In genomic region chr7:112453505-112454171, GRCh38 we compare ENCODE assay signal across 10 cellular contexts. TPM values are rescaled to one million over a fixed set of nuclear protein-coding genes. Genes with fewer than 3 reads are reported as not detected.
A peak's percentile ranks its signal among the peaks of the same experiment; 100 is the strongest.
DNase-seq lines count a peak whose midpoint lies in the region; ATAC-seq, FAIRE-seq and TF ChIP-seq lines count a peak whose summit lies in the region.
"Had no signal": no experiment of that assay in that cellular context is flagged by ENCODE, and none has a peak within 500 bp of the region (broad histone marks: within the 10 kb centered on the region; RNA-seq: fewer than 3 reads in every experiment).

No MANE protein-coding gene starts in this region.

- H3K4me3 Mint-ChIP-seq in activated T-cell treated with anti-CD3 and anti-CD28 coated beads, Interleukin-2, amount 50 U/mL, for 4 hours, result peak overlapping the region; percentile 5
- peak overlapping the region; percentile 96 for H3K4me3 Mint-ChIP-seq in astrocyte (ENCODE audit: unreplicated experiment)
- H3K4me3 Mint-ChIP-seq: activated B cell treated with CpG ODN at 0.5 μM for 24 hours, B cell had no signal

- H3K27me3 ChIP-seq in astrocyte (ENCODE audit: insufficient read depth, low read length) (no peaks in the 10 kb centered on the region), keratinocyte (ENCODE audit: control insufficient read depth, extremely low read depth, insufficient read depth, low read length) (no peaks in the 10 kb centered on the region), tibial artery (no peaks in the 10 kb centered on the region)

- H2AFZ ChIP-seq in astrocyte (ENCODE audit: low read depth, low read length), result no peak overlapping the region
- no peak overlapping the region for H2AFZ ChIP-seq in keratinocyte (ENCODE audit: control insufficient read depth, low read length)

- H4K20me1 ChIP-seq in astrocyte (ENCODE audit: insufficient read depth, low read length), result peaks cover 64% of the 10 kb centered on the region
- H4K20me1 ChIP-seq in keratinocyte (ENCODE audit: control insufficient read depth, extremely low read depth, insufficient read depth, low read length), result peaks cover 6% of the 10 kb centered on the region

- no peak for FAIRE-seq in astrocyte (lab: Jason Lieb, UNC)
- no peak for FAIRE-seq in keratinocyte (lab: Jason Lieb, UNC)

- intact Hi-C loops in tibial artery (cut with DNase I; ENCODE audit: low total_unique reads) (loop anchor here (5.0 kb wide), 1 partner anchor 246 kb away; the partner anchor contains the start of genes DOCK4 and ZNF277), mucosa of descending colon (cut with DNase I, micrococcal nuclease) (no loop called here)

- no peaks in the 10 kb centered on the region for H3K9me3 Mint-ChIP-seq in activated T-cell treated with anti-CD3 and anti-CD28 coated beads, Interleukin-2, amount 50 U/mL, for 4 hours
- H3K9me3 Mint-ChIP-seq in astrocyte (ENCODE audit: unreplicated experiment), result no peaks in the 10 kb centered on the region
- H3K9me3 Mint-ChIP-seq: activated B cell treated with CpG ODN at 0.5 μM for 24 hours had no signal

- H3K27me3 Mint-ChIP-seq in activated T-cell treated with anti-CD3 and anti-CD28 coated beads, Interleukin-2, amount 50 U/mL, for 4 hours (ENCODE audit: low read depth), result no peaks in the 10 kb centered on the region
- H3K27me3 Mint-ChIP-seq in astrocyte (ENCODE audit: low read depth, unreplicated experiment), result no peaks in the 10 kb centered on the region
- H3K27me3 Mint-ChIP-seq: activated B cell treated with CpG ODN at 0.5 μM for 24 hours, B cell had no signal

- H3K79me2 ChIP-seq in astrocyte (ENCODE audit: insufficient read depth, low read length) (peaks cover 79% of the 10 kb centered on the region), keratinocyte (ENCODE audit: control insufficient read depth, insufficient read depth, low read length) (peaks cover 66% of the 10 kb centered on the region)

- no peaks in the 10 kb centered on the region for H3K9me1 ChIP-seq in keratinocyte (ENCODE audit: control insufficient read depth, extremely low read depth, insufficient read depth, low read length)

- peaks cover 28% of the 10 kb centered on the region for H3K4me1 ChIP-seq in astrocyte (ENCODE audit: insufficient read depth, low read length)
- peaks cover 21% of the 10 kb centered on the region for H3K4me1 ChIP-seq in keratinocyte (ENCODE audit: control insufficient read depth, extremely low read depth, insufficient read depth, low read length)
- peaks cover 0 to 41% (median 21%) of the 10 kb centered on the region in 4 donors for H3K4me1 ChIP-seq in tibial artery
- H3K4me1 ChIP-seq in mucosa of descending colon (ENCODE audit: low read depth), result peaks cover 28% of the 10 kb centered on the region

- ATAC-seq in activated T-cell treated with anti-CD3 and anti-CD28 coated beads, Interleukin-2, amount 50 U/mL, for 4 hours, result no peak
- no peak for ATAC-seq in mucosa of descending colon

- H3K9me3 ChIP-seq in astrocyte (ENCODE audit: insufficient read depth, low read depth, low read length), result no peaks in the 10 kb centered on the region
- H3K9me3 ChIP-seq in keratinocyte (ENCODE audit: control insufficient read depth, low read depth, low read length), result no peaks in the 10 kb centered on the region
- no peaks in the 10 kb centered on the region for H3K9me3 ChIP-seq in tibial artery
- H3K9me3 ChIP-seq in mucosa of descending colon, result no peaks in the 10 kb centered on the region

- H3K36me3 ChIP-seq in astrocyte (ENCODE audit: insufficient read depth, low read length) (peaks cover 25% of the 10 kb centered on the region), keratinocyte (ENCODE audit: control insufficient read depth in 2 of 2, extremely low read depth in 1 of 2, insufficient read depth in 2 of 2, low read length in 2 of 2) (peaks cover 0 to 17% of the 10 kb centered on the region in 2 experiments), tibial artery (peaks cover 24 to 31% (median 26%) of the 10 kb centered on the region in 3 donors), mucosa of descending colon (ENCODE audit: low read depth) (peaks cover 7% of the 10 kb centered on the region)

- dilution Hi-C loops in keratinocyte (cut with MboI; ENCODE audit: extremely low pct_ligation_motif_present, low sequenced_read_pairs), result no loop called here

- H3K27ac ChIP-seq in astrocyte (ENCODE audit: low read depth, low read length), result peak overlapping the region; percentile 50
- H3K27ac ChIP-seq in keratinocyte (ENCODE audit: control insufficient read depth, insufficient read depth, low read length), result peak overlapping the region; percentile 40
- H3K27ac ChIP-seq in tibial artery, result peak overlapping the region; percentile 99 to 100

- H3K36me3 Mint-ChIP-seq in activated T-cell treated with anti-CD3 and anti-CD28 coated beads, Interleukin-2, amount 50 U/mL, for 4 hours (ENCODE audit: insufficient read depth), result peaks cover 19% of the 10 kb centered on the region
- peaks cover 5% of the 10 kb centered on the region for H3K36me3 Mint-ChIP-seq in astrocyte (ENCODE audit: low read depth, unreplicated experiment)

- H3K4me2 ChIP-seq in astrocyte (ENCODE audit: low read length) (peak overlapping the region; percentile 90), keratinocyte (ENCODE audit: control insufficient read depth, extremely low read depth, insufficient read depth, low read depth, low read length) (peak overlapping the region; percentile 97)

- peak overlapping the region; percentile 87 for H3K27ac Mint-ChIP-seq in astrocyte (ENCODE audit: unreplicated experiment)
- H3K27ac Mint-ChIP-seq: activated B cell treated with CpG ODN at 0.5 μM for 24 hours, B cell had no signal

- no peak for DNase-seq in activated T-cell treated with anti-CD3 and anti-CD28 coated beads, Interleukin-2, amount 50 U/mL, for 4 hours
- no peak for DNase-seq in activated T-cell treated with anti-CD3 and anti-CD28 coated beads for 4 hours
- DNase-seq in astrocyte (ENCODE audit: low read depth), result peak; percentile 55
- no peak for DNase-seq in keratinocyte (ENCODE audit: low read depth, low spot score)
- DNase-seq in tibial artery, result no peak
- no peak for DNase-seq in mucosa of descending colon
- DNase-seq in NCI-H1417 (lab: John Stamatoyannopoulos, UW), result no peak
- DNase-seq in D341Med (ENCODE audit: low spot score), result no peak
- DNase-seq: activated B cell treated with CpG ODN at 0.5 μM for 24 hours had no signal

- peak overlapping the region; percentile 97 for H3K4me3 ChIP-seq in astrocyte (ENCODE audit: insufficient read depth, low read depth, low read length)
- peak overlapping the region; percentile 8 to 97 (median 29) for H3K4me3 ChIP-seq in keratinocyte (ENCODE audit: control insufficient read depth in 2 of 3, extremely low read depth in 1 of 3, insufficient read depth in 2 of 3, low read depth in 1 of 3, low read length in 3 of 3)
- peak overlapping the region; percentile 98 to 99 for H3K4me3 ChIP-seq in tibial artery
- H3K4me3 ChIP-seq in mucosa of descending colon, result no peak overlapping the region

- H3K9ac ChIP-seq in astrocyte (ENCODE audit: low read length) (peak overlapping the region; percentile 99), keratinocyte (ENCODE audit: control insufficient read depth, extremely low read depth, insufficient read depth, low read length) (no peak overlapping the region)

- peaks cover 39% of the 10 kb centered on the region for H3K4me1 Mint-ChIP-seq in activated T-cell treated with anti-CD3 and anti-CD28 coated beads, Interleukin-2, amount 50 U/mL, for 4 hours (ENCODE audit: low read depth)
- H3K4me1 Mint-ChIP-seq in astrocyte (ENCODE audit: low read depth, unreplicated experiment), result peaks cover 20% of the 10 kb centered on the region

- TF ChIP-seq CTCF in astrocyte (IDR thresholded peaks at IDR 0.05; ENCODE audit: insufficient read depth, low read depth, low read length) (no peak), keratinocyte (optimal IDR thresholded peaks at IDR 0.05 in 1 of 3, IDR thresholded peaks at IDR 0.05 in 1 of 3, conservative IDR thresholded peaks at IDR 0.05 in 1 of 3; ENCODE audit: extremely low read depth in 1 of 3, insufficient read depth in 2 of 3, low read length in 3 of 3) (no peak), tibial artery (IDR thresholded peaks at IDR 0.05) (no peak), mucosa of descending colon (IDR thresholded peaks at IDR 0.05) (no peak)

RNA-seq across cellular contexts. Expression of gene IFRD1, which starts 3.4 kb away (rescaled TPM):
- total RNA-seq in activated T-cell treated with anti-CD3 and anti-CD28 coated beads, Interleukin-2, amount 50 U/mL, for 4 hours, result 10 to 100 TPM; 83.5 to 90.2 (median 86.8) TPM
- total RNA-seq in astrocyte (101 TPM in 2 replicates), mucosa of descending colon (10 to 100 TPM; 31.2 to 68.0 (median 47.1) TPM)
- polyA plus RNA-seq in keratinocyte, result 21.0 to 38.3 TPM (median 28.6 TPM) in 3 replicates
- polyA plus RNA-seq in keratinocyte (2011; ENCODE audit: low read depth), result 166 TPM
- polyA plus RNA-seq in keratinocyte (2011; cell fraction: cytosol; rRNA removed), result 12.9 and 26.5 TPM in 2 replicates
- 47.4 and 68.1 TPM in 2 replicates for polyA plus RNA-seq in keratinocyte (2011; cell fraction: nucleus; rRNA removed)
- 16.4 and 93.2 TPM in 2 replicates for polyA plus RNA-seq in keratinocyte (2012; ENCODE audit: low replicate concordance)
- 3.8 to 28.9 TPM (median 14.3 TPM) in 3 replicates for polyA minus RNA-seq in keratinocyte
- 8.1 TPM for polyA minus RNA-seq in keratinocyte (2011; cell fraction: cytosol; rRNA and poly(A)+ RNA removed)
- 36.2 and 46.7 TPM in 2 replicates for polyA minus RNA-seq in keratinocyte (2011; cell fraction: nucleus; rRNA and poly(A)+ RNA removed)

RNA-seq across cellular contexts. Expression of gene LSMEM1, which starts 27.2 kb away (rescaled TPM):
- total RNA-seq in activated T-cell treated with anti-CD3 and anti-CD28 coated beads, Interleukin-2, amount 50 U/mL, for 4 hours, result under 1 TPM; 0.51 to 0.82 (median 0.63) TPM
- total RNA-seq in astrocyte (3.1 and 3.9 TPM in 2 replicates), mucosa of descending colon (1 to 10 TPM; 2.0 to 4.5 (median 3.8) TPM)
- polyA plus RNA-seq in keratinocyte, result 0.42 to 1.2 TPM (median 0.86 TPM) in 3 replicates
- polyA plus RNA-seq in keratinocyte (2011; ENCODE audit: low read depth), result 17.7 TPM
- 0.34 and 0.39 TPM in 2 replicates for polyA plus RNA-seq in keratinocyte (2011; cell fraction: cytosol; rRNA removed)
- 2.3 and 5.0 TPM in 2 replicates for polyA plus RNA-seq in keratinocyte (2011; cell fraction: nucleus; rRNA removed)
- 0.42 and 8.3 TPM in 2 replicates for polyA plus RNA-seq in keratinocyte (2012; ENCODE audit: low replicate concordance)
- 0.40 to 1.7 TPM in 2 of 3 replicates, not detected in the other for polyA minus RNA-seq in keratinocyte
- polyA minus RNA-seq in keratinocyte (2011; cell fraction: cytosol; rRNA and poly(A)+ RNA removed), result not detected
- polyA minus RNA-seq in keratinocyte (2011; cell fraction: nucleus; rRNA and poly(A)+ RNA removed), result 1.9 and 4.5 TPM in 2 replicates

Comparison
In these comparisons a context has a peak if more than half of its experiments do, and no peak if none do; other contexts are left out.
1. H3K27ac ChIP-seq: peak in every context shown above with its lines; median percentile 100 in tibial artery; 50 in astrocyte; 40 in keratinocyte.